Comparison of ENCODE assay signal across 8 cellular contexts in the genomic region with DNA sequence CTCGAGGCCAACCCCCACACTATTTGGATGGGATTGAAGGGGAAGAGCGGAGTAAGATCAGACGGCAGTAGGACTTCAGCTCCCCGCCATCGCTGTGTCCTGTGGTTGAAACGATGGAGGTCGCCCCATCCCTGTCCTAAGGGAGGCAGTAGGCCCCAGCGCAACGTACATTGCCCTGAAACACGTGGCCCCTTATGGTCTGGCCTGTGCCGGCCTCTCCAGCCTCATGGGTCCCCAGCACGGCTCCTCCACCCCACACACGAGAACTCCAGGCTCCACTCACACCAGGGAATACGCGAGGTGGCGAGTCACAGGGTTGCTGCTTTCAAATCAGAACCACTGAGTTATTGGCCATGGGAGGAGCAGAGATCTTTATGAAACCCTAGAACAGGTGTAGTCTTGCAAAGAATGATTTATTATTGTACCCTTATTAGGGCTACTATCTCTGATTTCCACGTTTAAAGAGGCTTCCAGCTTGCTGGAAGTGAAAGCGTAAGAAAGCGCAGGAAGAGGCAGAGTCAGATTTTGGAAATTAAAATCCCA.
A peak's percentile ranks its signal among the peaks of the same experiment; 100 is the strongest.
DNase-seq lines count a peak whose midpoint lies in the region.

No MANE protein-coding gene starts in this region.

- H3K36me3 ChIP-seq in HUES48 (ENCODE audit: control insufficient read depth, insufficient read depth, low read length) (peaks cover 17% of the 10 kb centered on the region), mucosa of stomach (ENCODE audit: control insufficient read depth, insufficient read depth, low read length) (no peaks in the 10 kb centered on the region)

- peak overlapping the region; percentile 25 for H3K9ac ChIP-seq in HUES48 (ENCODE audit: low read depth, low read length)
- peak overlapping the region; percentile 57 for H3K9ac ChIP-seq in mucosa of stomach (ENCODE audit: low read length)

- DNase-seq in NCI-H1436 (lab: John Stamatoyannopoulos, UW) = peak; percentile 50
- no peak for DNase-seq in NCI-H1436 treated with DMSO at 0.1 percent for 48 hours (lab: John Stamatoyannopoulos, UW)
- DNase-seq in caudate nucleus (lab: John Stamatoyannopoulos, UW) = peak in 8 of 61 donors; percentile 20 to 68 (median 50)
- DNase-seq in epidermal melanocyte (ENCODE audit: insufficient read length, low spot score) = no peak
- no peak for DNase-seq in cerebellar cortex (ENCODE audit: low spot score)
- DNase-seq in NCI-H1048 (lab: John Stamatoyannopoulos, UW) = no peak

- H3K4me3 ChIP-seq in HUES48 (ENCODE audit: low read depth, low read length) (peak overlapping the region; percentile 33; the same call in 1 of the 2 replicates), mucosa of stomach (ENCODE audit: low read length) (no peak overlapping the region)

- H3K27me3 ChIP-seq in HUES48 (ENCODE audit: control insufficient read depth, insufficient read depth, low read length) (no peaks in the 10 kb centered on the region), mucosa of stomach (ENCODE audit: control insufficient read depth, insufficient read depth, low read length) (no peaks in the 10 kb centered on the region)

- H3K9me3 ChIP-seq in HUES48 (ENCODE audit: control insufficient read depth, insufficient read depth, low read length) = no peaks in the 10 kb centered on the region
- H3K9me3 ChIP-seq in mucosa of stomach (ENCODE audit: control insufficient read depth, low read length) = no peaks in the 10 kb centered on the region

- peaks cover 5% of the 10 kb centered on the region; the same call in 1 of the 2 replicates for H3K4me1 ChIP-seq in HUES48 (ENCODE audit: control insufficient read depth, insufficient read depth, low read length)
- H3K4me1 ChIP-seq in mucosa of stomach (ENCODE audit: control insufficient read depth, insufficient read depth, low read length) = peaks cover 16% of the 10 kb centered on the region

- H3K27ac ChIP-seq in HUES48 (ENCODE audit: low read depth, low read length) (no peak overlapping the region), caudate nucleus (ENCODE audit: low read depth, low read length) (peak overlapping the region; percentile 67)
